6 cellular contexts compared by ENCODE assay signal in genomic region chr3:51974277-51974962, GRCh38. TPM values are rescaled to one million over a fixed set of nuclear protein-coding genes. Genes with fewer than 3 reads are reported as not detected.
DNase-seq lines count a peak whose midpoint lies in the region; ATAC-seq and TF ChIP-seq lines count a peak whose summit lies in the region.

No MANE protein-coding gene starts in this region.

- BruUV-seq in Caco-2 (replicated peaks; lab: Mats Ljungman, UMichigan): no TSS peak

- peak overlapping the region; percentile 74 for H3K27ac Mint-ChIP-seq in Caco-2 (ENCODE audit: unreplicated experiment)

- H3K4me1 Mint-ChIP-seq in Caco-2 (ENCODE audit: low read depth, unreplicated experiment): peaks cover 7% of the 10 kb centered on the region

- H3K27ac ChIP-seq in colonic mucosa: peak overlapping the region; percentile 95
- H3K27ac ChIP-seq in parathyroid adenoma: peak overlapping the region; percentile 95

- H3K36me3 Mint-ChIP-seq in Caco-2 (ENCODE audit: insufficient read depth, unreplicated experiment): peaks cover 17% of the 10 kb centered on the region

- H3K9me3 Mint-ChIP-seq in Caco-2 (ENCODE audit: unreplicated experiment): no peaks in the 10 kb centered on the region

- H3K4me3 ChIP-seq in Caco-2 (ENCODE audit: low read depth, low read length) (peak overlapping the region; percentile 71), colonic mucosa (peak overlapping the region; percentile 81), parathyroid adenoma (ENCODE audit: low read depth, low read length) (peak overlapping the region; percentile 68)

- POLR2A ChIA-PET in Caco-2 (lab: Charles Lee): interaction anchor here (0.5 to 2.5 kb wide), 4 partner anchors 8 to 32 kb away, joined by 3 to 30 read pairs (median 5); partner anchors contain the start of genes ACY1, PARP3, RPL29 and RRP9

- in situ Hi-C loops in G401 (cut with HindIII; ENCODE audit: low sequenced_read_pairs): no loop called here

- TF ChIP-seq CTCF in Caco-2 (IDR thresholded peaks at IDR 0.05; ENCODE audit: insufficient read depth in 1 of 2, low read depth in 1 of 2, low read length in 1 of 2, severe bottlenecking in 1 of 2, unreplicated experiment in 1 of 2) (peak in 1 of 2 experiments; percentile 2), colonic mucosa (IDR thresholded peaks at IDR 0.05) (peak; percentile 40), parathyroid adenoma (IDR thresholded peaks at IDR 0.05) (peak; percentile 27)

- ATAC-seq in HG03442 (IDR thresholded peaks at IDR 0.05; ENCODE audit: unreplicated experiment): peak; percentile 2

- CTCF ChIA-PET in Caco-2 (lab: Charles Lee): interaction anchor here (0.5 to 2.6 kb wide), 7 partner anchors 8 to 1357 kb away, joined by 3 to 51 read pairs (median 4); partner anchors contain the start of genes ACY1, DCAF1, MAPKAPK3 and PARP3

- H3K4me1 ChIP-seq in Caco-2: peaks cover 12% of the 10 kb centered on the region
- no peaks in the 10 kb centered on the region for H3K4me1 ChIP-seq in colonic mucosa
- peaks cover 17% of the 10 kb centered on the region for H3K4me1 ChIP-seq in parathyroid adenoma

- peak overlapping the region; percentile 90 for H3K4me2 ChIP-seq in parathyroid adenoma (ENCODE audit: low read length)

- no peaks in the 10 kb centered on the region for H3K79me2 ChIP-seq in parathyroid adenoma

- peak overlapping the region; percentile 91 for H3K4me3 Mint-ChIP-seq in Caco-2 (ENCODE audit: unreplicated experiment)

- H3K9me3 ChIP-seq in Caco-2: no peaks in the 10 kb centered on the region
- no peaks in the 10 kb centered on the region for H3K9me3 ChIP-seq in colonic mucosa
- no peaks in the 10 kb centered on the region for H3K9me3 ChIP-seq in parathyroid adenoma (ENCODE audit: control insufficient read depth, low read length)

- H2AFZ ChIP-seq in parathyroid adenoma: peak overlapping the region; percentile 100

- peak overlapping the region; percentile 75 to 94 for H3K9ac ChIP-seq in colonic mucosa (ENCODE audit: low read depth in 2 of 2, low read length in 2 of 2)
- H3K9ac ChIP-seq in parathyroid adenoma: peak overlapping the region; percentile 37

- intact Hi-C loops in Caco-2 (cut with micrococcal nuclease; ENCODE audit: unreplicated experiment) (loop anchor here (1.0 to 2.0 kb wide), 3 partner anchors 8 to 32 kb away; partner anchors contain the start of gene PARP3), colonic mucosa (cut with DNase I) (no loop called here)

- H3K36me3 ChIP-seq in Caco-2 (ENCODE audit: control insufficient read depth, insufficient read depth, low read length) (no peaks in the 10 kb centered on the region), colonic mucosa (no peaks in the 10 kb centered on the region), parathyroid adenoma (ENCODE audit: control insufficient read depth, insufficient read depth, low read length) (no peaks in the 10 kb centered on the region)

- DNase-seq in Caco-2 (no peak), colonic mucosa (peak; percentile 62), G401 (ENCODE audit: low spot score) (no peak), HuH-7.5 (ENCODE audit: low spot score) (no peak)

- no peaks in the 10 kb centered on the region for H3K27me3 Mint-ChIP-seq in Caco-2 (ENCODE audit: insufficient read depth, unreplicated experiment)

- no peaks in the 10 kb centered on the region for H3K27me3 ChIP-seq in Caco-2 (replicated peaks; ENCODE audit: control insufficient read depth, insufficient read depth, low read length)
- H3K27me3 ChIP-seq in colonic mucosa: no peaks in the 10 kb centered on the region
- H3K27me3 ChIP-seq in parathyroid adenoma (ENCODE audit: control insufficient read depth, insufficient read depth, low read length): no peaks in the 10 kb centered on the region

RNA-seq across cellular contexts. Expression of gene ABHD14A, which starts 0.4 kb away (rescaled TPM):
- total RNA-seq in Caco-2 (2022) (14.0 and 16.3 TPM in 2 replicates), colonic mucosa (1 to 10 TPM; 7.4 to 9.6 TPM)
- total RNA-seq in G401 (2014; rRNA removed; shearing (Covaris generic)): 14.8 and 26.8 TPM in 2 replicates

RNA-seq across cellular contexts. Expression of gene ABHD14B, which starts 0.6 kb away (rescaled TPM):
- total RNA-seq in Caco-2 (2022) (26.8 and 29.0 TPM in 2 replicates), colonic mucosa (10 to 100 TPM; 64.9 to 72.2 TPM)
- 6.5 and 9.9 TPM in 2 replicates for total RNA-seq in G401 (2014; rRNA removed; shearing (Covaris generic))

RNA-seq across cellular contexts. Expression of gene PCBP4, which starts 7.2 kb away (rescaled TPM):
- total RNA-seq in Caco-2 (2022): 42.3 and 46.5 TPM in 2 replicates
- total RNA-seq in colonic mucosa: 10 to 100 TPM; 19.6 to 22.4 TPM
- 57.1 and 80.7 TPM in 2 replicates for total RNA-seq in G401 (2014; rRNA removed; shearing (Covaris generic))

RNA-seq across cellular contexts. Expression of gene ACY1, which starts 8.9 kb away (rescaled TPM):
- 62.4 and 67.9 TPM in 2 replicates for total RNA-seq in Caco-2 (2022)
- total RNA-seq in colonic mucosa: 100 to 1,000 TPM; 137 to 153 TPM
- total RNA-seq in G401 (2014; rRNA removed; shearing (Covaris generic)): 103 and 242 TPM in 2 replicates

RNA-seq across cellular contexts. Expression of gene GPR62, which starts 19.2 kb away (rescaled TPM):
- not detected in 2 replicates for total RNA-seq in Caco-2 (2022)
- total RNA-seq in colonic mucosa: not detected
- total RNA-seq in G401 (2014; rRNA removed; shearing (Covaris generic)): not detected in 2 replicates
